Comparison of ENCODE assay signal across 1 cellular context in the genomic region with DNA sequence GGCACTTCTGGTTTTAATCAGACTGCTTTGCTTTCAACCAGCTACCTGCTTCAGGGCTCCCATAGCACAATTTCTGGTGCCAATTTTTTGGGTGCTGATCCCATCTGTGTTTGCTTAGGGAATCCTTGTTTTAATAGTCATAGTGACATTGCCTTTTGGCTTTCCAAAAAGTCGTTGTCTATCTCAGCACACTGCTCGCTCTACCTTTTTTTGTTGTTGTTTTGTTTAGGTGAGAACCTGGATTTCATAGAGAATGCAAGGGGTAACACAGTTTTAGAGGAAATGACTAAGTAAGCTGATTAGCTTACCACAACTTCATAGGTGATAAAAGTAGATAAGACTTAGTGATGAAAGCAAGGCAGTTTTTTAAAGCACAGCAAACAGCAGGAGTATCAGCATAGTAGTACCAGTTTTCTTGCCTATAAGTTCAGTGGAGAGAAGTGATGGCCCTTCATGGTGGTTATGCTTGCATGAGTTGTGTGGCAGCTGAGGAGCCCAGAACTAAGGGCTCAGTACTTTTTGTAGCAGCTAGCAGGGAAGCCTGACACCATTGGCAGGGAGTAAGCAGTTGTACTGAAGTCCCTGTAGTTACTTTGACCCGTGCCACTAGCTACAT.
A peak's percentile ranks its signal among the peaks of the same experiment; 100 is the strongest.
TF ChIP-seq lines count a peak whose summit lies in the region.

No MANE protein-coding gene starts in this region.

TF ChIP-seq in K562, 482 proteins besides CTCF, POLR2A, EP300 and RAD21 (continued from another document and continues in another):
- TF ChIP-seq MTA3 (IDR thresholded peaks at IDR 0.05; ENCODE audit: borderline replicate concordance), result no peak
- no peak for TF ChIP-seq HSF4 (CRISPR knock-in tag; IDR thresholded peaks at IDR 0.05; ENCODE audit: borderline replicate concordance)
- TF ChIP-seq ATF1 (CRISPR knock-in tag; IDR thresholded peaks at IDR 0.05), result no peak
- 0 out of 2 replicates have a peak, but pooled peaks have one; percentile 24 for TF ChIP-seq ATF1 (tag; IDR thresholded peaks at IDR 0.05)
- TF ChIP-seq TCF7 (IDR thresholded peaks at IDR 0.05; ENCODE audit: borderline replicate concordance), result no peak
- TF ChIP-seq FUS (optimal IDR thresholded peaks at IDR 0.05; ENCODE audit: low read depth, low read length), result no peak
- TF ChIP-seq HDAC2 (IDR thresholded peaks at IDR 0.05), result no peak
- TF ChIP-seq POLR2AphosphoS5 (IDR thresholded peaks at IDR 0.05; ENCODE audit: control insufficient read depth, insufficient read depth, low read depth, low read length), result no peak
- no peak for TF ChIP-seq BHLHE40 (IDR thresholded peaks at IDR 0.05; ENCODE audit: low read length)
- TF ChIP-seq CHD4 (IDR thresholded peaks at IDR 0.05; ENCODE audit: insufficient read depth, insufficient replicate concordance, low read depth, low read length, poor library complexity, severe bottlenecking), result no peak
- no peak for TF ChIP-seq GABPB2 (CRISPR knock-in tag; conservative IDR thresholded peaks at IDR 0.05)
- TF ChIP-seq SMAD3 (CRISPR knock-in tag; conservative IDR thresholded peaks at IDR 0.05), result no peak
- peak; percentile 84 for TF ChIP-seq FOSL1 (tag; conservative IDR thresholded peaks at IDR 0.05)
- no peak for TF ChIP-seq NRF1 (conservative IDR thresholded peaks at IDR 0.05 in 1 of 2, IDR thresholded peaks at IDR 0.05 in 1 of 2)
- TF ChIP-seq, protein P1, sequence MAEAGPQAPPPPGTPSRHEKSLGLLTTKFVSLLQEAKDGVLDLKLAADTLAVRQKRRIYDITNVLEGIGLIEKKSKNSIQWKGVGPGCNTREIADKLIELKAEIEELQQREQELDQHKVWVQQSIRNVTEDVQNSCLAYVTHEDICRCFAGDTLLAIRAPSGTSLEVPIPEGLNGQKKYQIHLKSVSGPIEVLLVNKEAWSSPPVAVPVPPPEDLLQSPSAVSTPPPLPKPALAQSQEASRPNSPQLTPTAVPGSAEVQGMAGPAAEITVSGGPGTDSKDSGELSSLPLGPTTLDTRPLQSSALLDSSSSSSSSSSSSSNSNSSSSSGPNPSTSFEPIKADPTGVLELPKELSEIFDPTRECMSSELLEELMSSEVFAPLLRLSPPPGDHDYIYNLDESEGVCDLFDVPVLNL (CRISPR knock-in tag; IDR thresholded peaks at IDR 0.05; ENCODE audit: low read depth), result no peak
- no peak for TF ChIP-seq ZNF311 (CRISPR knock-in tag; IDR thresholded peaks at IDR 0.05)
- no peak for TF ChIP-seq ZBTB7A (IDR thresholded peaks at IDR 0.05; ENCODE audit: borderline replicate concordance, control insufficient read depth, low read depth, low read length)
- TF ChIP-seq NFE2 (IDR thresholded peaks at IDR 0.05; ENCODE audit: low read depth), result 0 out of 2 replicates have a peak, but pooled peaks have one; percentile 46
- no peak for TF ChIP-seq ZC3H11A (IDR thresholded peaks at IDR 0.05; ENCODE audit: low read depth, low read length)
- TF ChIP-seq RAD51 (IDR thresholded peaks at IDR 0.05; ENCODE audit: borderline replicate concordance, low read depth), result no peak
- TF ChIP-seq SIN3B (IDR thresholded peaks at IDR 0.05; ENCODE audit: low read depth), result no peak
- 0 out of 2 replicates have a peak, but pooled peaks have one; percentile 23 for TF ChIP-seq ILF3 (IDR thresholded peaks at IDR 0.05; ENCODE audit: borderline replicate concordance)
- TF ChIP-seq ZNF41 (CRISPR knock-in tag; conservative IDR thresholded peaks at IDR 0.05), result no peak
- TF ChIP-seq ZNF592 (IDR thresholded peaks at IDR 0.05), result no peak
- TF ChIP-seq ZNF134 (CRISPR knock-in tag; conservative IDR thresholded peaks at IDR 0.05), result no peak
- TF ChIP-seq AFF4 (CRISPR knock-in tag; IDR thresholded peaks at IDR 0.05), result no peak
- TF ChIP-seq TCF3 (CRISPR knock-in tag; IDR thresholded peaks at IDR 0.05), result peak; percentile 28; the same call in 1 of the 2 replicates
- no peak for TF ChIP-seq HMG20B (CRISPR knock-in tag; IDR thresholded peaks at IDR 0.05)
- 0 out of 2 replicates have a peak, but pooled peaks have one; percentile 36 for TF ChIP-seq GTF2E2 (tag; IDR thresholded peaks at IDR 0.05)
- TF ChIP-seq, protein P2, sequence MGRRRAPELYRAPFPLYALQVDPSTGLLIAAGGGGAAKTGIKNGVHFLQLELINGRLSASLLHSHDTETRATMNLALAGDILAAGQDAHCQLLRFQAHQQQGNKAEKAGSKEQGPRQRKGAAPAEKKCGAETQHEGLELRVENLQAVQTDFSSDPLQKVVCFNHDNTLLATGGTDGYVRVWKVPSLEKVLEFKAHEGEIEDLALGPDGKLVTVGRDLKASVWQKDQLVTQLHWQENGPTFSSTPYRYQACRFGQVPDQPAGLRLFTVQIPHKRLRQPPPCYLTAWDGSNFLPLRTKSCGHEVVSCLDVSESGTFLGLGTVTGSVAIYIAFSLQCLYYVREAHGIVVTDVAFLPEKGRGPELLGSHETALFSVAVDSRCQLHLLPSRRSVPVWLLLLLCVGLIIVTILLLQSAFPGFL (CRISPR knock-in tag; IDR thresholded peaks at IDR 0.05), result no peak
- peak; percentile 40; the same call in 1 of the 2 replicates for TF ChIP-seq SOX6 (IDR thresholded peaks at IDR 0.05)
- TF ChIP-seq, protein P3, sequence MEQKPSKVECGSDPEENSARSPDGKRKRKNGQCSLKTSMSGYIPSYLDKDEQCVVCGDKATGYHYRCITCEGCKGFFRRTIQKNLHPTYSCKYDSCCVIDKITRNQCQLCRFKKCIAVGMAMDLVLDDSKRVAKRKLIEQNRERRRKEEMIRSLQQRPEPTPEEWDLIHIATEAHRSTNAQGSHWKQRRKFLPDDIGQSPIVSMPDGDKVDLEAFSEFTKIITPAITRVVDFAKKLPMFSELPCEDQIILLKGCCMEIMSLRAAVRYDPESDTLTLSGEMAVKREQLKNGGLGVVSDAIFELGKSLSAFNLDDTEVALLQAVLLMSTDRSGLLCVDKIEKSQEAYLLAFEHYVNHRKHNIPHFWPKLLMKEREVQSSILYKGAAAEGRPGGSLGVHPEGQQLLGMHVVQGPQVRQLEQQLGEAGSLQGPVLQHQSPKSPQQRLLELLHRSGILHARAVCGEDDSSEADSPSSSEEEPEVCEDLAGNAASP (IDR thresholded peaks at IDR 0.05), result no peak
- TF ChIP-seq ZNF583 (CRISPR knock-in tag; IDR thresholded peaks at IDR 0.05), result no peak
- TF ChIP-seq MTA1 (IDR thresholded peaks at IDR 0.05; ENCODE audit: borderline replicate concordance), result peak; percentile 46; the same call in 1 of the 2 replicates
- no peak for TF ChIP-seq PRDM10 (IDR thresholded peaks at IDR 0.05; ENCODE audit: partially characterized antibody)
- no peak for TF ChIP-seq ZNF316 (IDR thresholded peaks at IDR 0.05)
- no peak for TF ChIP-seq CEBPB (tag; IDR thresholded peaks at IDR 0.05)
- TF ChIP-seq RBM34 (IDR thresholded peaks at IDR 0.05; ENCODE audit: borderline replicate concordance, insufficient read depth, low read length), result no peak
- TF ChIP-seq PHF20 (IDR thresholded peaks at IDR 0.05; ENCODE audit: partially characterized antibody), result no peak
- no peak for TF ChIP-seq NBN (IDR thresholded peaks at IDR 0.05; ENCODE audit: low read depth)
- TF ChIP-seq, protein P4, sequence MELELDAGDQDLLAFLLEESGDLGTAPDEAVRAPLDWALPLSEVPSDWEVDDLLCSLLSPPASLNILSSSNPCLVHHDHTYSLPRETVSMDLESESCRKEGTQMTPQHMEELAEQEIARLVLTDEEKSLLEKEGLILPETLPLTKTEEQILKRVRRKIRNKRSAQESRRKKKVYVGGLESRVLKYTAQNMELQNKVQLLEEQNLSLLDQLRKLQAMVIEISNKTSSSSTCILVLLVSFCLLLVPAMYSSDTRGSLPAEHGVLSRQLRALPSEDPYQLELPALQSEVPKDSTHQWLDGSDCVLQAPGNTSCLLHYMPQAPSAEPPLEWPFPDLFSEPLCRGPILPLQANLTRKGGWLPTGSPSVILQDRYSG (tag; conservative IDR thresholded peaks at IDR 0.05; ENCODE audit: low read depth), result no peak
- TF ChIP-seq RBM17 (IDR thresholded peaks at IDR 0.05; ENCODE audit: borderline replicate concordance, low read depth, low read length), result no peak
- no peak for TF ChIP-seq BRD9 (IDR thresholded peaks at IDR 0.05; ENCODE audit: low read depth, partially characterized antibody)
- TF ChIP-seq PHF21A (IDR thresholded peaks at IDR 0.05; ENCODE audit: borderline replicate concordance, low read depth), result no peak
- TF ChIP-seq LEF1 (IDR thresholded peaks at IDR 0.05), result no peak
